17 cellular contexts compared by ENCODE assay signal in genomic region chr5:34494111-34494755, GRCh38.
DNase-seq lines count a peak whose midpoint lies in the region; ATAC-seq and TF ChIP-seq lines count a peak whose summit lies in the region.
"Had no signal": no experiment of that assay in that cellular context is flagged by ENCODE, and none has a peak within 500 bp of the region (broad histone marks: within the 10 kb centered on the region; RNA-seq: fewer than 3 reads in every experiment).

No MANE protein-coding gene starts in this region.

- ATAC-seq in stimulated activated naive CD8-positive, alpha-beta T cell treated with anti-CD3 and anti-CD28 coated beads, Interleukin-15, amount 100 ng/mL, for 72 hours: peak; percentile 24
- no peak for ATAC-seq in stimulated activated naive CD8-positive, alpha-beta T cell treated with anti-CD3 and anti-CD28 coated beads, Interleukin-15, Interleukin-2, amounts not matched to agents 100 U/mL and 50 U/mL, for 24 hours
- ATAC-seq in GM21825 (IDR thresholded peaks at IDR 0.05; ENCODE audit: unreplicated experiment): no peak
- ATAC-seq: T-cell had no signal

- H3K27ac ChIP-seq in SK-N-SH (ENCODE audit: low read depth in 2 of 2, low read length in 1 of 2): peak overlapping the region in 1 of 2 experiments; percentile 46; a peak in 1 of 4 replicates
- H3K27ac ChIP-seq: parathyroid adenoma, Peyer's patch had no signal

- 62% methylated on average over 3 of the region's 3 CpGs for WGBS in SK-N-SH (ENCODE audit: low lambda C conversion rate)

- H3K4me1 Mint-ChIP-seq in stimulated activated naive CD8-positive, alpha-beta T cell treated with anti-CD3 and anti-CD28 coated beads, Interleukin-15, amount 100 ng/mL, for 72 hours: peaks cover 11% of the 10 kb centered on the region
- H3K4me1 Mint-ChIP-seq in osteocyte (ENCODE audit: unreplicated experiment): peaks cover 31% of the 10 kb centered on the region

- H3K4me3 Mint-ChIP-seq in stimulated activated naive CD8-positive, alpha-beta T cell treated with anti-CD3 and anti-CD28 coated beads, Interleukin-15, amount 100 ng/mL, for 72 hours: no peak overlapping the region
- no peak overlapping the region for H3K4me3 Mint-ChIP-seq in osteocyte (ENCODE audit: unreplicated experiment)
- H3K4me3 Mint-ChIP-seq: activated naive CD8-positive, alpha-beta T cell; T-cell had no signal

- no peaks in the 10 kb centered on the region for H4K20me1 ChIP-seq in SK-N-SH (ENCODE audit: insufficient read depth)

- TF ChIP-seq RAD21 in SK-N-SH (IDR thresholded peaks at IDR 0.05; ENCODE audit: low read length): no peak

- no peaks in the 10 kb centered on the region for H3K27me3 ChIP-seq in SK-N-SH (ENCODE audit: insufficient read depth)
- H3K27me3 ChIP-seq: Peyer's patch had no signal

- no peaks in the 10 kb centered on the region for H3K9me3 ChIP-seq in SK-N-SH
- H3K9me3 ChIP-seq: Peyer's patch had no signal

- no peak overlapping the region for H2AFZ ChIP-seq in SK-N-SH (ENCODE audit: low read depth)
- H2AFZ ChIP-seq: parathyroid adenoma had no signal

- H3K4me2 ChIP-seq in SK-N-SH: no peak overlapping the region

- peaks cover 0 to 4% of the 10 kb centered on the region in 2 experiments; a peak in 3 of 4 replicates for H3K4me1 ChIP-seq in SK-N-SH (ENCODE audit: control insufficient read depth in 1 of 2, insufficient read depth in 2 of 2, low read depth in 1 of 2, low read length in 1 of 2)
- H3K4me1 ChIP-seq: parathyroid adenoma had no signal

- peaks cover 6% of the 10 kb centered on the region for H3F3A ChIP-seq in SK-N-SH (replicated peaks; ENCODE audit: insufficient read depth)

- peak overlapping the region in 1 of 2 donors; percentile 50 for H3K27ac Mint-ChIP-seq in stimulated activated naive CD8-positive, alpha-beta T cell treated with anti-CD3 and anti-CD28 coated beads, Interleukin-15, amount 100 ng/mL, for 72 hours
- no peak overlapping the region for H3K27ac Mint-ChIP-seq in osteocyte (ENCODE audit: unreplicated experiment)
- H3K27ac Mint-ChIP-seq: activated naive CD8-positive, alpha-beta T cell; T-cell had no signal

- TF ChIP-seq CTCF in SK-N-SH (IDR thresholded peaks at IDR 0.05) (no peak), fibroblast of pulmonary artery (IDR thresholded peaks at IDR 0.05; ENCODE audit: low read length, missing control alignments) (no peak), osteocyte (IDR thresholded peaks at IDR 0.05) (no peak)

- H3K79me2 ChIP-seq in SK-N-SH (ENCODE audit: insufficient read depth): no peaks in the 10 kb centered on the region
- H3K79me2 ChIP-seq: parathyroid adenoma had no signal

- POLR2A ChIA-PET in SK-N-SH (lab: Yijun Ruan, JAX): no interaction called here

- DNase-seq in stimulated activated naive CD8-positive, alpha-beta T cell treated with anti-CD3 and anti-CD28 coated beads, Interleukin-15, amount 100 ng/mL, for 72 hours: no peak
- no peak for DNase-seq in stimulated activated naive CD8-positive, alpha-beta T cell treated with anti-CD3 and anti-CD28 coated beads, Interleukin-15, Interleukin-2, amounts not matched to agents 100 U/mL and 50 U/mL, for 24 hours
- DNase-seq in SK-N-SH (no peak), fibroblast of pulmonary artery (ENCODE audit: low read depth) (peak; percentile 62), NCI-H1694 treated with DMSO at 0.1 percent for 48 hours (lab: John Stamatoyannopoulos, UW) (no peak), osteocyte (ENCODE audit: extremely low spot score, unreplicated experiment) (no peak), HK-2 (ENCODE audit: unreplicated experiment) (no peak)
- DNase-seq: ACHN; activated CD4-positive, CD25-positive, alpha-beta regulatory T cell treated with anti-CD3 and anti-CD28 coated beads, Interleukin-2, amount 50 U/mL, for 72 hours; NCI-H1092; NCI-H345; Peyer's patch; stimulated activated CD4-positive, alpha-beta T cell treated with anti-CD3 and anti-CD28 coated beads, Interleukin-12 subunit alpha, Interleukin-12 subunit beta, amount 100 ng/mL, for 4 hours; T-cell had no signal

- no peaks in the 10 kb centered on the region for H3K9me3 Mint-ChIP-seq in stimulated activated naive CD8-positive, alpha-beta T cell treated with anti-CD3 and anti-CD28 coated beads, Interleukin-15, amount 100 ng/mL, for 72 hours
- no peaks in the 10 kb centered on the region for H3K9me3 Mint-ChIP-seq in osteocyte (ENCODE audit: unreplicated experiment)
- H3K9me3 Mint-ChIP-seq: T-cell had no signal

- CTCF ChIA-PET in SK-N-SH (lab: Yijun Ruan, JAX): interaction anchor here (0.7 to 1.9 kb wide), 3 partner anchors 17 to 404 kb away, joined by 3 to 6 read pairs (median 5); no protein-coding TSS in a partner anchor

- no peak for TF ChIP-seq EP300 in SK-N-SH (IDR thresholded peaks at IDR 0.05; ENCODE audit: borderline replicate concordance in 1 of 2, low read depth in 1 of 2, low read length in 1 of 2)

- peaks cover 30% of the 10 kb centered on the region for H3K27me3 Mint-ChIP-seq in stimulated activated naive CD8-positive, alpha-beta T cell treated with anti-CD3 and anti-CD28 coated beads, Interleukin-15, amount 100 ng/mL, for 72 hours
- H3K27me3 Mint-ChIP-seq in osteocyte (ENCODE audit: unreplicated experiment): no peaks in the 10 kb centered on the region

- H3K36me3 ChIP-seq in SK-N-SH (replicated peaks in 1 of 2; ENCODE audit: control insufficient read depth in 1 of 2, insufficient read depth in 2 of 2, low read length in 1 of 2): no peaks in the 10 kb centered on the region
- H3K36me3 ChIP-seq: Peyer's patch had no signal

- no peaks in the 10 kb centered on the region for H3K9me2 ChIP-seq in SK-N-SH

- H3K36me3 Mint-ChIP-seq in osteocyte (ENCODE audit: unreplicated experiment): no peaks in the 10 kb centered on the region
- H3K36me3 Mint-ChIP-seq: activated naive CD8-positive, alpha-beta T cell; T-cell had no signal

- no peak overlapping the region for H3K9ac ChIP-seq in SK-N-SH
- H3K9ac ChIP-seq: parathyroid adenoma had no signal

- no peak overlapping the region for H3K4me3 ChIP-seq in SK-N-SH (ENCODE audit: low read depth in 2 of 2, low read length in 1 of 2)
- H3K4me3 ChIP-seq in fibroblast of pulmonary artery (replicated peaks; ENCODE audit: low read depth, low read length): no peak overlapping the region
- H3K4me3 ChIP-seq: Peyer's patch had no signal

TF ChIP-seq in SK-N-SH, 30 proteins besides CTCF, POLR2A, EP300 and RAD21:
- no peak for TF ChIP-seq REST (IDR thresholded peaks at IDR 0.05; ENCODE audit: low read depth, low read length)
- no peak for TF ChIP-seq EZH2phosphoT487 (IDR thresholded peaks at IDR 0.05; ENCODE audit: borderline replicate concordance, low read depth)
- peak; percentile 46 for TF ChIP-seq TCF12 (IDR thresholded peaks at IDR 0.05)
- no peak for TF ChIP-seq MEF2A (IDR thresholded peaks at IDR 0.05; ENCODE audit: borderline replicate concordance, low read depth)
- TF ChIP-seq PBX3 (IDR thresholded peaks at IDR 0.05): peak; percentile 32; the same call in 1 of the 2 replicates
